ENCODE assay signal across 8 cellular contexts in genomic region chr19:14003279-14004051, GRCh38. TPM values are rescaled to one million over a fixed set of nuclear protein-coding genes. Genes with fewer than 3 reads are reported as not detected.
DNase-seq lines count a peak whose midpoint lies in the region; ATAC-seq and TF ChIP-seq lines count a peak whose summit lies in the region.

No MANE protein-coding gene starts in this region.

- H3K4me1 ChIP-seq in GM23338 (ENCODE audit: insufficient read depth), result peaks cover 19% of the 10 kb centered on the region
- H3K4me1 ChIP-seq in hepatocyte (ENCODE audit: insufficient read depth), result no peaks in the 10 kb centered on the region

- H3K27me3 Mint-ChIP-seq in GM23338 (ENCODE audit: insufficient read depth, low read depth, poor library complexity), result peaks cover 17% of the 10 kb centered on the region
- H3K27me3 Mint-ChIP-seq in activated T-helper 17 cell treated with anti-CD3 and anti-CD28 coated beads, Interleukin-2, amount 50 U/mL, for 72 hours, result no peaks in the 10 kb centered on the region
- H3K27me3 Mint-ChIP-seq in stimulated activated naive B cell treated with anti-CD40 and anti-IgM and Interleukin-4, amounts not matched to agents 10 μg/mL and 1 μg/mL and 100 μg/mL, for 72 hours, result no peaks in the 10 kb centered on the region

- H2AFZ ChIP-seq in GM23338, result no peak overlapping the region
- no peak overlapping the region for H2AFZ ChIP-seq in hepatocyte

- H3K27ac Mint-ChIP-seq in GM23338, result peak overlapping the region; percentile 77; the same call in 1 of the 2 replicates
- H3K27ac Mint-ChIP-seq in activated T-helper 17 cell treated with anti-CD3 and anti-CD28 coated beads, Interleukin-2, amount 50 U/mL, for 72 hours, result peak overlapping the region; percentile 98
- H3K27ac Mint-ChIP-seq in stimulated activated naive B cell treated with anti-CD40 and anti-IgM and Interleukin-4, amounts not matched to agents 10 μg/mL and 1 μg/mL and 100 μg/mL, for 72 hours, result peak overlapping the region; percentile 94

- DNase-seq in GM23338 (ENCODE audit: low spot score) (no peak), hepatocyte (ENCODE audit: low spot score) (no peak), DMS53 treated with DMSO at 0.1 percent for 48 hours (lab: John Stamatoyannopoulos, UW; ENCODE audit: unreplicated experiment) (no peak), NCI-H1092 (lab: John Stamatoyannopoulos, UW) (no peak), putamen (ENCODE audit: low spot score) (no peak)
- DNase-seq in stimulated activated naive B cell treated with anti-CD40 and anti-IgM and Interleukin-4, amounts not matched to agents 10 μg/mL and 1 μg/mL and 100 μg/mL, for 72 hours, result no peak

- H3K27me3 ChIP-seq in GM23338 (ENCODE audit: insufficient read depth) (no peaks in the 10 kb centered on the region), hepatocyte (no peaks in the 10 kb centered on the region)

- H3K9me3 Mint-ChIP-seq in GM23338, result peaks cover 15% of the 10 kb centered on the region; the same call in 2 of the 3 replicates
- H3K9me3 Mint-ChIP-seq in activated T-helper 17 cell treated with anti-CD3 and anti-CD28 coated beads, Interleukin-2, amount 50 U/mL, for 72 hours, result no peaks in the 10 kb centered on the region
- H3K9me3 Mint-ChIP-seq in stimulated activated naive B cell treated with anti-CD40 and anti-IgM and Interleukin-4, amounts not matched to agents 10 μg/mL and 1 μg/mL and 100 μg/mL, for 72 hours, result peaks cover 3 to 4% of the 10 kb centered on the region in 2 donors

- H3K9me3 ChIP-seq in hepatocyte (ENCODE audit: low read depth), result peaks cover 7% of the 10 kb centered on the region

- no peaks in the 10 kb centered on the region for H4K20me1 ChIP-seq in GM23338 (replicated peaks; ENCODE audit: insufficient read depth)
- H4K20me1 ChIP-seq in hepatocyte (ENCODE audit: insufficient read depth, poor library complexity, severe bottlenecking), result no peaks in the 10 kb centered on the region

- no peak for TF ChIP-seq CTCF in GM23338 (conservative IDR thresholded peaks at IDR 0.05; ENCODE audit: low read depth in 2 of 2)
- no peak for TF ChIP-seq CTCF in hepatocyte (IDR thresholded peaks at IDR 0.05; ENCODE audit: poor library complexity)

- peaks cover 9% of the 10 kb centered on the region; the same call in 1 of the 2 replicates for H3F3A ChIP-seq in GM23338 (replicated peaks; ENCODE audit: low read depth)

- H3K4me1 Mint-ChIP-seq in GM23338, result peaks cover 22% of the 10 kb centered on the region
- peaks cover 21% of the 10 kb centered on the region for H3K4me1 Mint-ChIP-seq in activated T-helper 17 cell treated with anti-CD3 and anti-CD28 coated beads, Interleukin-2, amount 50 U/mL, for 72 hours
- peaks cover 37 to 61% of the 10 kb centered on the region in 2 donors for H3K4me1 Mint-ChIP-seq in stimulated activated naive B cell treated with anti-CD40 and anti-IgM and Interleukin-4, amounts not matched to agents 10 μg/mL and 1 μg/mL and 100 μg/mL, for 72 hours

- H3K27ac ChIP-seq in GM23338 (ENCODE audit: low read depth), result no peak overlapping the region
- peak overlapping the region; percentile 17 for H3K27ac ChIP-seq in hepatocyte

- peak overlapping the region; percentile 53; the same call in 1 of the 2 replicates for H3K4me2 ChIP-seq in GM23338
- H3K4me2 ChIP-seq in hepatocyte, result no peak overlapping the region

- ATAC-seq in GM23338 (no peak), GM18867 (IDR thresholded peaks at IDR 0.05; ENCODE audit: unreplicated experiment) (no peak)
- no peak for ATAC-seq in activated T-helper 17 cell treated with anti-CD3 and anti-CD28 coated beads, Interleukin-2, amount 50 U/mL, for 72 hours (replicated peaks)
- ATAC-seq in stimulated activated naive B cell treated with anti-CD40 and anti-IgM and Interleukin-4, amounts not matched to agents 10 μg/mL and 1 μg/mL and 100 μg/mL, for 72 hours (replicated peaks), result no peak

- peaks cover 22% of the 10 kb centered on the region for H3K36me3 Mint-ChIP-seq in GM23338 (ENCODE audit: low read depth)
- peaks cover 13% of the 10 kb centered on the region for H3K36me3 Mint-ChIP-seq in activated T-helper 17 cell treated with anti-CD3 and anti-CD28 coated beads, Interleukin-2, amount 50 U/mL, for 72 hours (ENCODE audit: low read depth)
- H3K36me3 Mint-ChIP-seq in stimulated activated naive B cell treated with anti-CD40 and anti-IgM and Interleukin-4, amounts not matched to agents 10 μg/mL and 1 μg/mL and 100 μg/mL, for 72 hours, result peaks cover 5 to 13% of the 10 kb centered on the region in 2 donors

- 0 out of 2 replicates have a peak, but pooled peaks cover 6% of the 10 kb centered on the region for H3K36me3 ChIP-seq in GM23338 (ENCODE audit: insufficient read depth)
- H3K36me3 ChIP-seq in hepatocyte (replicated peaks; ENCODE audit: insufficient read depth, low read depth), result no peaks in the 10 kb centered on the region

- WGBS in hepatocyte (ENCODE audit: low lambda C conversion rate, missing lambda C conversion rate), result 86% methylated on average over 10 of the region's 10 CpGs

- H3K9me2 ChIP-seq in GM23338 (ENCODE audit: insufficient read depth), result no peaks in the 10 kb centered on the region
- no peaks in the 10 kb centered on the region for H3K9me2 ChIP-seq in hepatocyte (replicated peaks; ENCODE audit: insufficient read depth)

- peaks cover 41% of the 10 kb centered on the region for H3K79me2 ChIP-seq in GM23338 (replicated peaks; ENCODE audit: insufficient read depth)
- H3K79me2 ChIP-seq in hepatocyte, result peaks cover 44% of the 10 kb centered on the region

- no peak overlapping the region for H3K4me3 ChIP-seq in GM23338
- H3K4me3 ChIP-seq in hepatocyte, result no peak overlapping the region

- H3K4me3 Mint-ChIP-seq in GM23338, result no peak overlapping the region; the same call in 2 of the 3 replicates
- peak overlapping the region; percentile 90 for H3K4me3 Mint-ChIP-seq in activated T-helper 17 cell treated with anti-CD3 and anti-CD28 coated beads, Interleukin-2, amount 50 U/mL, for 72 hours
- peak overlapping the region; percentile 32 to 66 for H3K4me3 Mint-ChIP-seq in stimulated activated naive B cell treated with anti-CD40 and anti-IgM and Interleukin-4, amounts not matched to agents 10 μg/mL and 1 μg/mL and 100 μg/mL, for 72 hours

TF ChIP-seq in GM23338, 12 proteins besides CTCF, POLR2A, EP300 and RAD21 (continues in another document):
- TF ChIP-seq CREB1 (CRISPR knock-in tag; IDR thresholded peaks at IDR 0.05; ENCODE audit: low read depth), result no peak

RNA-seq across cellular contexts. Expression of gene RFX1, which starts 2.7 kb away (rescaled TPM):
- total RNA-seq in GM23338 (2014; rRNA removed; shearing (Covaris generic)), result 10.1 and 11.8 TPM in 2 replicates
- polyA plus RNA-seq in GM23338 (2016; fragmentation: Nextera tagmentation; extraction: Ambion mirVana) (8.9 and 9.4 TPM in 2 replicates), hepatocyte (2.4 and 4.1 TPM in 2 replicates)
- total RNA-seq in activated T-helper 17 cell treated with anti-CD3 and anti-CD28 coated beads, Interleukin-2, amount 50 U/mL, for 72 hours, result 10 to 100 TPM; 12.6 to 12.9 TPM
- 2.2 and 4.2 TPM in 2 replicates for total RNA-seq in hepatocyte

RNA-seq across cellular contexts. Expression of gene RLN3, which starts 24.5 kb away (rescaled TPM):
- not detected in 2 replicates for total RNA-seq in GM23338 (2014; rRNA removed; shearing (Covaris generic))
- polyA plus RNA-seq in GM23338 (2016; fragmentation: Nextera tagmentation; extraction: Ambion mirVana), result not detected in 2 replicates
- not detected for total RNA-seq in activated T-helper 17 cell treated with anti-CD3 and anti-CD28 coated beads, Interleukin-2, amount 50 U/mL, for 72 hours
- not detected in 2 replicates for total RNA-seq in hepatocyte
- not detected in 2 replicates for polyA plus RNA-seq in hepatocyte

RNA-seq across cellular contexts. Expression of gene IL27RA, which starts 28.1 kb away (rescaled TPM):
- 11.4 and 12.8 TPM in 2 replicates for total RNA-seq in GM23338 (2014; rRNA removed; shearing (Covaris generic))
- polyA plus RNA-seq in GM23338 (2016; fragmentation: Nextera tagmentation; extraction: Ambion mirVana) (7.7 and 8.3 TPM in 2 replicates), hepatocyte (1.7 and 2.3 TPM in 2 replicates)
- 10 to 100 TPM; 52.1 to 53.9 TPM for total RNA-seq in activated T-helper 17 cell treated with anti-CD3 and anti-CD28 coated beads, Interleukin-2, amount 50 U/mL, for 72 hours
- 1.9 and 2.0 TPM in 2 replicates for total RNA-seq in hepatocyte

RNA-seq across cellular contexts. Expression of gene DCAF15, which starts 51.2 kb away (rescaled TPM):
- 74.8 and 81.3 TPM in 2 replicates for total RNA-seq in GM23338 (2014; rRNA removed; shearing (Covaris generic))
- 39.5 and 41.6 TPM in 2 replicates for polyA plus RNA-seq in GM23338 (2016; fragmentation: Nextera tagmentation; extraction: Ambion mirVana)
- total RNA-seq in activated T-helper 17 cell treated with anti-CD3 and anti-CD28 coated beads, Interleukin-2, amount 50 U/mL, for 72 hours, result 10 to 100 TPM; 60.9 to 67.7 TPM
- total RNA-seq in hepatocyte, result 9.3 and 13.4 TPM in 2 replicates
- polyA plus RNA-seq in hepatocyte, result 16.4 and 19.0 TPM in 2 replicates

RNA-seq across cellular contexts. Expression of gene PALM3, which starts 58.4 kb away (rescaled TPM):
- total RNA-seq in GM23338 (2014; rRNA removed; shearing (Covaris generic)), result 40.2 and 45.8 TPM in 2 replicates
- polyA plus RNA-seq in GM23338 (2016; fragmentation: Nextera tagmentation; extraction: Ambion mirVana) (16.6 and 19.6 TPM in 2 replicates), hepatocyte (2.3 and 3.4 TPM in 2 replicates)
- total RNA-seq in activated T-helper 17 cell treated with anti-CD3 and anti-CD28 coated beads, Interleukin-2, amount 50 U/mL, for 72 hours, result not detected
- total RNA-seq in hepatocyte, result 2.1 and 2.3 TPM in 2 replicates
